ENCODE assay signal across 18 cellular contexts in genomic region chr1:153344718-153345025, GRCh38. TPM values are rescaled to one million over a fixed set of nuclear protein-coding genes. Genes with fewer than 3 reads are reported as not detected.
A peak's percentile ranks its signal among the peaks of the same experiment; 100 is the strongest.
DNase-seq lines count a peak whose midpoint lies in the region; ATAC-seq and TF ChIP-seq lines count a peak whose summit lies in the region.
"Had no signal": no experiment of that assay in that cellular context is flagged by ENCODE, and none has a peak within 500 bp of the region (broad histone marks: within the 10 kb centered on the region; RNA-seq: fewer than 3 reads in every experiment).

No MANE protein-coding gene starts in this region.

- no peak overlapping the region for H2AFZ ChIP-seq in SK-N-SH (ENCODE audit: low read depth)

- DNase-seq in stimulated activated naive CD8-positive, alpha-beta T cell treated with anti-CD3 and anti-CD28 coated beads, Interleukin-15, Interleukin-2, amounts not matched to agents 100 U/mL and 50 U/mL, for 24 hours, result no peak
- DNase-seq in NOMO-1 treated with DMSO at 0.1 percent for 48 hours (lab: John Stamatoyannopoulos, UW; ENCODE audit: unreplicated experiment), result peak; percentile 82
- no peak for DNase-seq in epithelial cell of prostate (ENCODE audit: low read depth, low spot score)
- DNase-seq in aorta, result no peak
- no peak for DNase-seq in SK-N-SH
- DNase-seq in activated T-cell treated with anti-CD3 and anti-CD28 coated beads, Interleukin-2, amount 50 U/mL, for 4 hours, result no peak
- DNase-seq: activated CD4-positive, alpha-beta memory T cell treated with anti-CD3 and anti-CD28 coated beads, Interleukin-2, amount 10 ng/mL, durations not matched to agents 7 days and 5 days; activated naive CD4-positive, alpha-beta T cell treated with anti-CD3 and anti-CD28 coated beads, Interleukin-2, amount 50 U/mL, for 16 hours; caudate nucleus; hypothalamus; stimulated activated CD4-positive, alpha-beta T cell treated with anti-CD3 and anti-CD28 coated beads, Interleukin-4, amount 100 ng/mL, for 1 hour; stimulated activated naive CD4-positive, alpha-beta T cell; T-helper 2 cell had no signal

- no peaks in the 10 kb centered on the region for H3K9me2 ChIP-seq in SK-N-SH

- no peaks in the 10 kb centered on the region for H4K20me1 ChIP-seq in SK-N-SH (ENCODE audit: insufficient read depth)

- H3F3A ChIP-seq in SK-N-SH (replicated peaks; ENCODE audit: insufficient read depth), result no peaks in the 10 kb centered on the region

- H3K36me3 ChIP-seq in aorta (ENCODE audit: control insufficient read depth in 1 of 2, insufficient read depth in 2 of 2, low read length in 1 of 2) (no peaks in the 10 kb centered on the region), SK-N-SH (replicated peaks in 1 of 2; ENCODE audit: control insufficient read depth in 1 of 2, insufficient read depth in 2 of 2, low read length in 1 of 2) (no peaks in the 10 kb centered on the region)

- H3K4me1 Mint-ChIP-seq in stimulated activated naive CD8-positive, alpha-beta T cell treated with anti-CD3 and anti-CD28 coated beads, Interleukin-15, Interleukin-2, amounts not matched to agents 100 ng/mL and 50 ng/mL, for 24 hours (ENCODE audit: low read depth), result peaks cover 42% of the 10 kb centered on the region
- peaks cover 38% of the 10 kb centered on the region for H3K4me1 Mint-ChIP-seq in activated T-cell treated with anti-CD3 and anti-CD28 coated beads, Interleukin-2, amount 50 U/mL, for 4 hours (ENCODE audit: low read depth)

- 57 to 58% methylated on average over 3 of the region's 3 CpGs for WGBS in aorta, 2 donors
- WGBS in SK-N-SH (ENCODE audit: low lambda C conversion rate), result 0% methylated on average over 3 of the region's 3 CpGs

- TF ChIP-seq EP300 in SK-N-SH (IDR thresholded peaks at IDR 0.05; ENCODE audit: borderline replicate concordance in 1 of 2, low read depth in 1 of 2, low read length in 1 of 2), result no peak

- H3K9me3 Mint-ChIP-seq in stimulated activated naive CD8-positive, alpha-beta T cell treated with anti-CD3 and anti-CD28 coated beads, Interleukin-15, Interleukin-2, amounts not matched to agents 100 ng/mL and 50 ng/mL, for 24 hours, result no peaks in the 10 kb centered on the region
- no peaks in the 10 kb centered on the region for H3K9me3 Mint-ChIP-seq in activated T-cell treated with anti-CD3 and anti-CD28 coated beads, Interleukin-2, amount 50 U/mL, for 4 hours
- H3K9me3 Mint-ChIP-seq: activated CD4-positive, alpha-beta memory T cell treated with anti-CD3 and anti-CD28 coated beads, Interleukin-2, amount 10 ng/mL, durations not matched to agents 7 days and 5 days; memory B cell had no signal

- no peaks in the 10 kb centered on the region for H3K4me1 ChIP-seq in aorta (ENCODE audit: control insufficient read depth in 1 of 2, insufficient read depth in 2 of 2, low read length in 2 of 2)
- H3K4me1 ChIP-seq in SK-N-SH (ENCODE audit: control insufficient read depth in 1 of 2, insufficient read depth in 2 of 2, low read depth in 1 of 2, low read length in 1 of 2), result no peaks in the 10 kb centered on the region

- intact Hi-C loops in aorta (cut with DNase I), result no loop called here

- TF ChIP-seq RAD21 in SK-N-SH (IDR thresholded peaks at IDR 0.05; ENCODE audit: low read length), result no peak

- CTCF ChIA-PET in SK-N-SH (lab: Yijun Ruan, JAX), result no interaction called here

- H3K9me3 ChIP-seq in aorta (ENCODE audit: control insufficient read depth, low read length) (no peaks in the 10 kb centered on the region), SK-N-SH (no peaks in the 10 kb centered on the region)

- ATAC-seq in stimulated activated naive CD8-positive, alpha-beta T cell treated with anti-CD3 and anti-CD28 coated beads, Interleukin-15, Interleukin-2, amounts not matched to agents 100 U/mL and 50 U/mL, for 24 hours, result no peak
- ATAC-seq in aorta (ENCODE audit: low FRiP score) (peak; percentile 30), GM21528 (IDR thresholded peaks at IDR 0.05; ENCODE audit: low FRiP score, unreplicated experiment) (no peak)
- ATAC-seq in activated T-cell treated with anti-CD3 and anti-CD28 coated beads, Interleukin-2, amount 50 U/mL, for 4 hours, result no peak

- no peaks in the 10 kb centered on the region for H3K36me3 Mint-ChIP-seq in stimulated activated naive CD8-positive, alpha-beta T cell treated with anti-CD3 and anti-CD28 coated beads, Interleukin-15, Interleukin-2, amounts not matched to agents 100 ng/mL and 50 ng/mL, for 24 hours (ENCODE audit: low read depth)
- H3K36me3 Mint-ChIP-seq in activated T-cell treated with anti-CD3 and anti-CD28 coated beads, Interleukin-2, amount 50 U/mL, for 4 hours (ENCODE audit: insufficient read depth), result no peaks in the 10 kb centered on the region
- H3K36me3 Mint-ChIP-seq: memory B cell had no signal

- H3K27me3 ChIP-seq in aorta (ENCODE audit: control insufficient read depth in 1 of 2, insufficient read depth in 2 of 2, low read length in 1 of 2), result peaks cover 0 to 2% of the 10 kb centered on the region in 2 donors
- peaks cover 47% of the 10 kb centered on the region; the same call in 1 of the 2 replicates for H3K27me3 ChIP-seq in SK-N-SH (ENCODE audit: insufficient read depth)

- H3K4me3 Mint-ChIP-seq in stimulated activated naive CD8-positive, alpha-beta T cell treated with anti-CD3 and anti-CD28 coated beads, Interleukin-15, Interleukin-2, amounts not matched to agents 100 ng/mL and 50 ng/mL, for 24 hours, result no peak overlapping the region
- H3K4me3 Mint-ChIP-seq in activated T-cell treated with anti-CD3 and anti-CD28 coated beads, Interleukin-2, amount 50 U/mL, for 4 hours, result no peak overlapping the region
- H3K4me3 Mint-ChIP-seq: activated CD4-positive, alpha-beta memory T cell treated with anti-CD3 and anti-CD28 coated beads, Interleukin-2, amount 10 ng/mL, durations not matched to agents 7 days and 5 days; memory B cell had no signal

- peak overlapping the region; percentile 37 for H3K27ac ChIP-seq in epithelial cell of prostate
- no peak overlapping the region for H3K27ac ChIP-seq in aorta (ENCODE audit: low read depth in 1 of 2, low read length in 2 of 2)
- no peak overlapping the region for H3K27ac ChIP-seq in SK-N-SH (ENCODE audit: low read depth in 2 of 2, low read length in 1 of 2)

- TF ChIP-seq CTCF in SK-N-SH (IDR thresholded peaks at IDR 0.05), result no peak

- H3K79me2 ChIP-seq in SK-N-SH (ENCODE audit: insufficient read depth), result no peaks in the 10 kb centered on the region

- POLR2A ChIA-PET in SK-N-SH (lab: Yijun Ruan, JAX), result no interaction called here

- peaks cover 51% of the 10 kb centered on the region for H3K27me3 Mint-ChIP-seq in stimulated activated naive CD8-positive, alpha-beta T cell treated with anti-CD3 and anti-CD28 coated beads, Interleukin-15, Interleukin-2, amounts not matched to agents 100 ng/mL and 50 ng/mL, for 24 hours
- H3K27me3 Mint-ChIP-seq in activated T-cell treated with anti-CD3 and anti-CD28 coated beads, Interleukin-2, amount 50 U/mL, for 4 hours (ENCODE audit: low read depth), result peaks cover 38% of the 10 kb centered on the region

- H3K9ac ChIP-seq in SK-N-SH, result no peak overlapping the region

- H3K27ac Mint-ChIP-seq in stimulated activated naive CD8-positive, alpha-beta T cell treated with anti-CD3 and anti-CD28 coated beads, Interleukin-15, Interleukin-2, amounts not matched to agents 100 ng/mL and 50 ng/mL, for 24 hours, result peak overlapping the region; percentile 3
- H3K27ac Mint-ChIP-seq: activated CD4-positive, alpha-beta memory T cell treated with anti-CD3 and anti-CD28 coated beads, Interleukin-2, amount 10 ng/mL, durations not matched to agents 7 days and 5 days; memory B cell; progenitor cell of endocrine pancreas had no signal

- no peak overlapping the region for H3K4me2 ChIP-seq in SK-N-SH

- no peak overlapping the region for H3K4me3 ChIP-seq in aorta (ENCODE audit: low read length in 2 of 2)
- H3K4me3 ChIP-seq in SK-N-SH (ENCODE audit: low read depth in 2 of 2, low read length in 1 of 2), result no peak overlapping the region

TF ChIP-seq in SK-N-SH, 30 proteins besides CTCF, POLR2A, EP300 and RAD21 (continues in another document):
- TF ChIP-seq IRF3 (IDR thresholded peaks at IDR 0.05; ENCODE audit: low read depth, low read length), result no peak

RNA-seq across cellular contexts. Expression of gene PGLYRP4, which starts 4.0 kb away (rescaled TPM):
- total RNA-seq in aorta, result not detected
- not detected for polyA plus RNA-seq in aorta
- polyA plus RNA-seq in SK-N-SH (2012; rRNA removed), result not detected in 2 replicates
- not detected in 2 replicates for polyA plus RNA-seq in SK-N-SH (2012; cell fraction: cytosol; rRNA removed)
- polyA plus RNA-seq in SK-N-SH (2012; cell fraction: nucleus; rRNA removed), result not detected in 2 replicates
- total RNA-seq in activated T-cell treated with anti-CD3 and anti-CD28 coated beads, Interleukin-2, amount 50 U/mL, for 4 hours, result not detected
- total RNA-seq: activated CD4-positive, alpha-beta memory T cell treated with anti-CD3 and anti-CD28 coated beads, Interleukin-2, amount 10 ng/mL, durations not matched to agents 7 days and 5 days; epithelial cell of proximal tubule; progenitor cell of endocrine pancreas had no signal

RNA-seq across cellular contexts. Expression of gene S100A9, which starts 13.0 kb away (rescaled TPM):
- total RNA-seq in aorta, result 100 to 1,000 TPM; 131 to 276 TPM
- polyA plus RNA-seq in aorta (100 to 1,000 TPM; 110 to 485 TPM), SK-N-SH (2012; rRNA removed) (not detected in 2 replicates)
- polyA plus RNA-seq in SK-N-SH (2012; cell fraction: cytosol; rRNA removed), result not detected in 2 replicates
- polyA plus RNA-seq in SK-N-SH (2012; cell fraction: nucleus; rRNA removed), result not detected in 2 replicates
- under 1 TPM in 1 of 3 donors, not detected in 2; 0.38 TPM for total RNA-seq in activated T-cell treated with anti-CD3 and anti-CD28 coated beads, Interleukin-2, amount 50 U/mL, for 4 hours

RNA-seq across cellular contexts. Expression of gene S100A12, which starts 30.7 kb away (rescaled TPM):
- total RNA-seq in aorta, result 10 to 100 TPM in 1 of 2 donors, 1 to 10 TPM in 1; 4.4 to 23.6 TPM
- polyA plus RNA-seq in aorta (10 to 100 TPM in 1 of 2 donors, 1 to 10 TPM in 1; 1.7 to 58.6 TPM), SK-N-SH (2012; rRNA removed) (not detected in 2 replicates)
- polyA plus RNA-seq in SK-N-SH (2012; cell fraction: cytosol; rRNA removed), result not detected in 2 replicates
- not detected in 2 replicates for polyA plus RNA-seq in SK-N-SH (2012; cell fraction: nucleus; rRNA removed)
- total RNA-seq in activated T-cell treated with anti-CD3 and anti-CD28 coated beads, Interleukin-2, amount 50 U/mL, for 4 hours, result not detected
- total RNA-seq: activated CD4-positive, alpha-beta memory T cell treated with anti-CD3 and anti-CD28 coated beads, Interleukin-2, amount 10 ng/mL, durations not matched to agents 7 days and 5 days; epithelial cell of proximal tubule; progenitor cell of endocrine pancreas had no signal

RNA-seq across cellular contexts. Expression of gene PGLYRP3, which starts 31.9 kb away (rescaled TPM):
- total RNA-seq in aorta, result not detected
- not detected for polyA plus RNA-seq in aorta
- not detected in 2 replicates for polyA plus RNA-seq in SK-N-SH (2012; rRNA removed)
- not detected in 2 replicates for polyA plus RNA-seq in SK-N-SH (2012; cell fraction: cytosol; rRNA removed)
- not detected in 2 replicates for polyA plus RNA-seq in SK-N-SH (2012; cell fraction: nucleus; rRNA removed)
- not detected for total RNA-seq in activated T-cell treated with anti-CD3 and anti-CD28 coated beads, Interleukin-2, amount 50 U/mL, for 4 hours
- total RNA-seq: activated CD4-positive, alpha-beta memory T cell treated with anti-CD3 and anti-CD28 coated beads, Interleukin-2, amount 10 ng/mL, durations not matched to agents 7 days and 5 days; epithelial cell of proximal tubule; progenitor cell of endocrine pancreas had no signal

RNA-seq across cellular contexts. Expression of gene S100A8, which starts 46.2 kb away (rescaled TPM):
- 100 to 1,000 TPM in 1 of 2 donors, 10 to 100 TPM in 1; 83.5 to 185 TPM for total RNA-seq in aorta
- polyA plus RNA-seq in aorta (100 to 1,000 TPM in 1 of 2 donors, 10 to 100 TPM in 1; 48.2 to 218 TPM), SK-N-SH (2012; rRNA removed) (not detected in 2 replicates)
- polyA plus RNA-seq in SK-N-SH (2012; cell fraction: cytosol; rRNA removed), result not detected in 2 replicates
- not detected in 2 replicates for polyA plus RNA-seq in SK-N-SH (2012; cell fraction: nucleus; rRNA removed)
- not detected for total RNA-seq in activated T-cell treated with anti-CD3 and anti-CD28 coated beads, Interleukin-2, amount 50 U/mL, for 4 hours
- total RNA-seq: activated CD4-positive, alpha-beta memory T cell treated with anti-CD3 and anti-CD28 coated beads, Interleukin-2, amount 10 ng/mL, durations not matched to agents 7 days and 5 days; epithelial cell of proximal tubule; progenitor cell of endocrine pancreas had no signal

Comparison
In these comparisons a context has a peak if more than half of its experiments do, and no peak if none do; other contexts are left out.
1. RNA of gene S100A9, which starts 13.0 kb away (total RNA-seq): 131 to 276 TPM in aorta; 0.38 TPM in activated T-cell treated with anti-CD3 and anti-CD28 coated beads, Interleukin-2, amount 50 U/mL, for 4 hours; every median in the first group is over 10 times any median in the second.
2. RNA of gene S100A12, which starts 30.7 kb away (total RNA-seq): 4.4 to 23.6 TPM in aorta; not detected in activated T-cell treated with anti-CD3 and anti-CD28 coated beads, Interleukin-2, amount 50 U/mL, for 4 hours; every median in the first group is over 4 times any median in the second.